Comparison of ENCODE assay signal across 8 cellular contexts in the genomic region with DNA sequence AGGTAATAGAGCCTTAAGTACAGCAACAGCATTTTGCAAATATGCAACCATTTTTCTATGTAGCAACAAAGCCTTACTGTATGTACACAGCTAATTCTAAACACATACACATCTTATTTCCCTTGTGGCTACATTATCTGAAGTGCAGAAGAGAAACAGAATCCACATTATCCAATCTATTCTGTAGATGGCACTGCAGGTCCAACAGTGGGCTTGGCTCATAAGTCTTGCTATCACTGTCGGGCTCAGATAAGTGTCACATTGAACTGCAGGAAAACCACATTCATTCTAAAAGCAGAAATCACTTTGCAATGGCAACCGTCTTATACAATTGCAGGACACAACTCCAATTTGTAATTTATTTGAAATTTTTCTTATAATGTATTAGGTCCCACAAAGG.
DNase-seq lines count a peak whose midpoint lies in the region; ATAC-seq and TF ChIP-seq lines count a peak whose summit lies in the region.

No MANE protein-coding gene starts in this region.

- H3K4me2 ChIP-seq in hepatocyte, result no peak overlapping the region

- H3K9me3 ChIP-seq in hepatocyte (ENCODE audit: low read depth), result no peaks in the 10 kb centered on the region

- DNase-seq in DMS53 treated with DMSO at 0.1 percent for 48 hours (lab: John Stamatoyannopoulos, UW; ENCODE audit: unreplicated experiment) (peak; percentile 72), HK-2 (ENCODE audit: unreplicated experiment) (peak; percentile 8), RKO (ENCODE audit: low spot score) (peak; percentile 72), hepatocyte (ENCODE audit: low spot score) (peak; percentile 35), T-helper 9 cell (no peak), GM03348 (ENCODE audit: low spot score) (no peak)
- no peak for DNase-seq in stimulated activated CD4-positive, alpha-beta T cell treated with anti-CD3 and anti-CD28 coated beads, Interleukin-4, amount 100 ng/mL, for 24 hours

- H3K27me3 ChIP-seq in hepatocyte, result no peaks in the 10 kb centered on the region

- no peak overlapping the region for H3K4me3 ChIP-seq in hepatocyte

- no peaks in the 10 kb centered on the region for H3K4me1 ChIP-seq in hepatocyte (ENCODE audit: insufficient read depth)

- ATAC-seq in GM18498 (IDR thresholded peaks at IDR 0.05; ENCODE audit: unreplicated experiment), result no peak

- no peaks in the 10 kb centered on the region for H4K20me1 ChIP-seq in hepatocyte (ENCODE audit: insufficient read depth, poor library complexity, severe bottlenecking)

- no peak overlapping the region for H3K27ac ChIP-seq in hepatocyte

- peak; percentile 57 for TF ChIP-seq CTCF in hepatocyte (IDR thresholded peaks at IDR 0.05; ENCODE audit: poor library complexity)

- H3K79me2 ChIP-seq in hepatocyte, result no peaks in the 10 kb centered on the region

- 38% methylated on average over 2 of the region's 2 CpGs for WGBS in hepatocyte (ENCODE audit: low lambda C conversion rate, missing lambda C conversion rate)

- H2AFZ ChIP-seq in hepatocyte, result no peak overlapping the region

- H3K36me3 ChIP-seq in hepatocyte (replicated peaks; ENCODE audit: insufficient read depth, low read depth), result no peaks in the 10 kb centered on the region

- H3K9me2 ChIP-seq in hepatocyte (replicated peaks; ENCODE audit: insufficient read depth), result no peaks in the 10 kb centered on the region

Comparison
In these comparisons a context has a peak if more than half of its experiments do, and no peak if none do; other contexts are left out.
1. DNase-seq: peak in DMS53 treated with DMSO at 0.1 percent for 48 hours (single experiment), HK-2 (single experiment), RKO (single experiment) and hepatocyte (single experiment); none in T-helper 9 cell (single experiment), stimulated activated CD4-positive, alpha-beta T cell treated with anti-CD3 and anti-CD28 coated beads, Interleukin-4, amount 100 ng/mL, for 24 hours (single experiment) and GM03348 (single experiment).